ENCODE assay signal across 8 cellular contexts in genomic region chr17:1999557-2000251, GRCh38. TPM values are rescaled to one million over a fixed set of nuclear protein-coding genes. Genes with fewer than 3 reads are reported as not detected.
DNase-seq lines count a peak whose midpoint lies in the region; ATAC-seq and TF ChIP-seq lines count a peak whose summit lies in the region.

No MANE protein-coding gene starts in this region.

- ATAC-seq in HG03565 (IDR thresholded peaks at IDR 0.05; ENCODE audit: unreplicated experiment), result no peak
- no peak for ATAC-seq in GM18519 (IDR thresholded peaks at IDR 0.05; ENCODE audit: low FRiP score, unreplicated experiment)

- H3K27ac Mint-ChIP-seq in brain, result peak overlapping the region; percentile 82 to 98 (median 97)

- H3K27me3 Mint-ChIP-seq in brain, result peaks cover 8% of the 10 kb centered on the region

- H3K36me3 Mint-ChIP-seq in brain, result no peaks in the 10 kb centered on the region

- peaks cover 0 to 3% (median 0%) of the 10 kb centered on the region in 5 experiments for H3K9me3 Mint-ChIP-seq in brain

- TF ChIP-seq CTCF in LNCaP clone FGC (IDR thresholded peaks at IDR 0.05; ENCODE audit: control insufficient read depth, extremely low read depth, insufficient read depth) (no peak), brain (conservative IDR thresholded peaks at IDR 0.05) (no peak)

- DNase-seq in AG08395 (ENCODE audit: low spot score) (peak; percentile 53), LNCaP clone FGC (ENCODE audit: low read depth) (peak; percentile 70), left kidney (ENCODE audit: low read depth, low spot score) (peak; percentile 71), superior temporal gyrus (ENCODE audit: extremely low spot score) (peak; percentile 33)
- no peak for DNase-seq in activated effector memory CD4-positive, alpha-beta T cell treated with Interleukin-2 at 50 U/mL for 16 hours

- H3K4me3 Mint-ChIP-seq in brain, result peak overlapping the region; percentile 5 to 74 (median 68)

- H3K4me3 ChIP-seq in LNCaP clone FGC (ENCODE audit: low read depth, low read length), result no peak overlapping the region

- H3K4me1 Mint-ChIP-seq in brain, result peaks cover 56% of the 10 kb centered on the region

RNA-seq across cellular contexts. Expression of gene RTN4RL1, which starts 25.4 kb away (rescaled TPM):
- polyA plus RNA-seq in brain (ENCODE audit: insufficient read depth, low read depth, low replicate concordance), result 4.3 TPM

RNA-seq across cellular contexts. Expression of gene DPH1, which starts 30.2 kb away (rescaled TPM):
- polyA plus RNA-seq in brain (ENCODE audit: insufficient read depth, low read depth, low replicate concordance), result 18.6 TPM

RNA-seq across cellular contexts. Expression of gene OVCA2, which starts 42.1 kb away (rescaled TPM):
- 28.7 TPM for polyA plus RNA-seq in brain (ENCODE audit: insufficient read depth, low read depth, low replicate concordance)

RNA-seq across cellular contexts. Expression of gene HIC1, which starts 55.2 kb away (rescaled TPM):
- 2.6 TPM for polyA plus RNA-seq in brain (ENCODE audit: insufficient read depth, low read depth, low replicate concordance)
